9 cellular contexts compared by ENCODE assay signal in genomic region chr7:87013136-87013840, GRCh38.
"Had no signal": no experiment of that assay in that cellular context is flagged by ENCODE, and none has a peak within 500 bp of the region (broad histone marks: within the 10 kb centered on the region; RNA-seq: fewer than 3 reads in every experiment).

No MANE protein-coding gene starts in this region.

- H3K4me3 ChIP-seq: GM23248, HAP-1 had no signal

- DNase-seq: GM23248, GOT3, H7, HFFc6, KBM-7 had no signal

- H3K4me1 ChIP-seq: HAP-1 had no signal

- ATAC-seq: HCT116 had no signal

- H3K27ac Mint-ChIP-seq: HFFc6 had no signal

- H3K9me3 Mint-ChIP-seq: HFFc6 had no signal

- H2AFZ ChIP-seq: GM23248 had no signal

- H3K36me3 ChIP-seq: HAP-1 had no signal

- H3K27ac ChIP-seq: GM23248, KMS-11 had no signal

- H3K4me2 ChIP-seq: KMS-11 had no signal

- H3K9ac ChIP-seq: GM23248, KMS-11 had no signal

- H3K4me3 Mint-ChIP-seq: HFFc6 had no signal

- H3K9me3 ChIP-seq: HAP-1 had no signal

- FAIRE-seq: HTR-8/SVneo had no signal
